23 cellular contexts compared by ENCODE assay signal in the genomic region with DNA sequence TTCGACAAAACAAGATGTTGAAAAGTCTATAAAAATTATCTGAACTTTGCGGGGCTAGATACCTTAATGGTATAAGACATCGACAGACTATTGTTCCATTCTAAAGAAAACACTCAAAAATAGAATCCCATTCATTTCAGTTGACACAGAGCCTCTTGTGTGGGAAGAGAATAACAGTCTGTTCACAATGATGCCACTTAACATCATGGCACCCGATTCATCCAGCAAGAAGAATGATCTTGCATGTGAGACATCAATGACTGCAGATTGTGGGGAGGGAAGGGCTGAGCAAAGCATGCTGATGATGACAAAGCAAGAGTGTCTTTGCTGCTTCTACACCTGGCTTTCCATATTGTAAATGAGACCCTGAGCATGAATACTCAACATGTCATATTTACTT. TPM values are rescaled to one million over a fixed set of nuclear protein-coding genes. Genes with fewer than 3 reads are reported as not detected.
DNase-seq lines count a peak whose midpoint lies in the region; ATAC-seq lines count a peak whose summit lies in the region.
"Had no signal": no experiment of that assay in that cellular context is flagged by ENCODE, and none has a peak within 500 bp of the region (broad histone marks: within the 10 kb centered on the region; RNA-seq: fewer than 3 reads in every experiment).

No MANE protein-coding gene starts in this region.

- H3K9me3 Mint-ChIP-seq in activated naive CD4-positive, alpha-beta T cell treated with anti-CD3 and anti-CD28 coated beads for 36 hours = no peaks in the 10 kb centered on the region
- no peaks in the 10 kb centered on the region for H3K9me3 Mint-ChIP-seq in stimulated activated memory B cell treated with anti-CD40 and anti-IgM and Interleukin-4, amounts not matched to agents 10 μg/mL and 1 μg/mL and 100 μg/mL, for 72 hours
- H3K9me3 Mint-ChIP-seq: CD4-positive, CD25-positive, alpha-beta regulatory T cell had no signal

- ATAC-seq in stimulated activated memory B cell treated with anti-CD40 and anti-IgM and Interleukin-4, amounts not matched to agents 10 μg/mL and 1 μg/mL and 100 μg/mL, for 72 hours = no peak
- no peak for ATAC-seq in GM19328 (IDR thresholded peaks at IDR 0.05; ENCODE audit: unreplicated experiment)
- ATAC-seq: heart right ventricle had no signal

- H3K4me3 Mint-ChIP-seq in activated naive CD4-positive, alpha-beta T cell treated with anti-CD3 and anti-CD28 coated beads for 36 hours = no peak overlapping the region
- no peak overlapping the region for H3K4me3 Mint-ChIP-seq in stimulated activated memory B cell treated with anti-CD40 and anti-IgM and Interleukin-4, amounts not matched to agents 10 μg/mL and 1 μg/mL and 100 μg/mL, for 72 hours
- H3K4me3 Mint-ChIP-seq: CD4-positive, CD25-positive, alpha-beta regulatory T cell had no signal

- DNase-seq in activated naive CD4-positive, alpha-beta T cell treated with anti-CD3 and anti-CD28 coated beads for 36 hours = no peak
- DNase-seq in activated naive CD4-positive, alpha-beta T cell treated with anti-CD3 and anti-CD28 coated beads, Interleukin-2, amount 50 U/mL, for 16 hours = no peak
- DNase-seq in NCI-H345 treated with DMSO at 0.1 percent for 48 hours (lab: John Stamatoyannopoulos, UW; ENCODE audit: unreplicated experiment) (peak; percentile 92), foreskin melanocyte (peak; percentile 83), posterior cingulate gyrus (no peak), SK-N-DZ (ENCODE audit: low spot score) (no peak)
- DNase-seq: ACHN; activated CD4-positive, alpha-beta T cell treated with anti-CD3 and anti-CD28 coated beads for 1 hour; activated CD8-positive, alpha-beta memory T cell treated with anti-CD3 and anti-CD28 coated beads, Interleukin-2, amount 50 U/mL, for 48 hours; CD4-positive, CD25-positive, alpha-beta regulatory T cell; heart right ventricle; islet precursor cell; NCI-H146; NCI-H524; sigmoid colon; SJCRH30 had no signal

- peaks cover 76% of the 10 kb centered on the region for H3K36me3 Mint-ChIP-seq in activated naive CD4-positive, alpha-beta T cell treated with anti-CD3 and anti-CD28 coated beads for 36 hours (ENCODE audit: low read depth)
- peaks cover 74% of the 10 kb centered on the region for H3K36me3 Mint-ChIP-seq in stimulated activated memory B cell treated with anti-CD40 and anti-IgM and Interleukin-4, amounts not matched to agents 10 μg/mL and 1 μg/mL and 100 μg/mL, for 72 hours

- CTCF ChIA-PET in activated naive CD4-positive, alpha-beta T cell treated with anti-CD3 and anti-CD28 coated beads for 36 hours (lab: Charles Lee) = no interaction called here

- peaks cover 44% of the 10 kb centered on the region for H3K4me1 Mint-ChIP-seq in activated naive CD4-positive, alpha-beta T cell treated with anti-CD3 and anti-CD28 coated beads for 36 hours (ENCODE audit: low read depth)
- H3K4me1 Mint-ChIP-seq in stimulated activated memory B cell treated with anti-CD40 and anti-IgM and Interleukin-4, amounts not matched to agents 10 μg/mL and 1 μg/mL and 100 μg/mL, for 72 hours = peaks cover 28% of the 10 kb centered on the region

- intact Hi-C loops in activated naive CD4-positive, alpha-beta T cell treated with anti-CD3 and anti-CD28 coated beads for 36 hours (cut with micrococcal nuclease) = no loop called here
- intact Hi-C loops in posterior cingulate gyrus (cut with DNase I) = no loop called here

- H3K27me3 Mint-ChIP-seq in activated naive CD4-positive, alpha-beta T cell treated with anti-CD3 and anti-CD28 coated beads for 36 hours (ENCODE audit: low read depth) = no peaks in the 10 kb centered on the region
- no peaks in the 10 kb centered on the region for H3K27me3 Mint-ChIP-seq in stimulated activated memory B cell treated with anti-CD40 and anti-IgM and Interleukin-4, amounts not matched to agents 10 μg/mL and 1 μg/mL and 100 μg/mL, for 72 hours
- H3K27me3 Mint-ChIP-seq: CD4-positive, CD25-positive, alpha-beta regulatory T cell had no signal

- H3K27ac Mint-ChIP-seq in activated naive CD4-positive, alpha-beta T cell treated with anti-CD3 and anti-CD28 coated beads for 36 hours = peak overlapping the region; percentile 19
- peak overlapping the region; percentile 63 for H3K27ac Mint-ChIP-seq in stimulated activated memory B cell treated with anti-CD40 and anti-IgM and Interleukin-4, amounts not matched to agents 10 μg/mL and 1 μg/mL and 100 μg/mL, for 72 hours

RNA-seq across cellular contexts. Expression of a gene that starts 49.7 kb away (rescaled TPM):
- not detected for total RNA-seq in activated naive CD4-positive, alpha-beta T cell treated with anti-CD3 and anti-CD28 coated beads for 36 hours
- polyA plus RNA-seq in SK-N-DZ (2014; cell fraction: cytosol; rRNA removed) = not detected in 2 replicates
- not detected in 2 replicates for polyA plus RNA-seq in SK-N-DZ (2014; cell fraction: nucleus; rRNA removed)
- total RNA-seq: bronchial epithelial cell, esophagus muscularis mucosa, heart right ventricle, mesenteric fat pad, OCI-LY7, sigmoid colon, SJCRH30, urinary bladder had no signal
- polyA plus RNA-seq: heart right ventricle, urinary bladder had no signal

Comparison
In these comparisons a context has a peak if more than half of its experiments do, and no peak if none do; other contexts are left out.
1. DNase-seq: peak in NCI-H345 treated with DMSO at 0.1 percent for 48 hours (single experiment) and foreskin melanocyte (single experiment); none in activated naive CD4-positive, alpha-beta T cell treated with anti-CD3 and anti-CD28 coated beads for 36 hours (single experiment), activated naive CD4-positive, alpha-beta T cell treated with anti-CD3 and anti-CD28 coated beads, Interleukin-2, amount 50 U/mL, for 16 hours (single experiment), posterior cingulate gyrus (0 of 10) and SK-N-DZ (single experiment).